36 cellular contexts compared by ENCODE assay signal in the genomic region with DNA sequence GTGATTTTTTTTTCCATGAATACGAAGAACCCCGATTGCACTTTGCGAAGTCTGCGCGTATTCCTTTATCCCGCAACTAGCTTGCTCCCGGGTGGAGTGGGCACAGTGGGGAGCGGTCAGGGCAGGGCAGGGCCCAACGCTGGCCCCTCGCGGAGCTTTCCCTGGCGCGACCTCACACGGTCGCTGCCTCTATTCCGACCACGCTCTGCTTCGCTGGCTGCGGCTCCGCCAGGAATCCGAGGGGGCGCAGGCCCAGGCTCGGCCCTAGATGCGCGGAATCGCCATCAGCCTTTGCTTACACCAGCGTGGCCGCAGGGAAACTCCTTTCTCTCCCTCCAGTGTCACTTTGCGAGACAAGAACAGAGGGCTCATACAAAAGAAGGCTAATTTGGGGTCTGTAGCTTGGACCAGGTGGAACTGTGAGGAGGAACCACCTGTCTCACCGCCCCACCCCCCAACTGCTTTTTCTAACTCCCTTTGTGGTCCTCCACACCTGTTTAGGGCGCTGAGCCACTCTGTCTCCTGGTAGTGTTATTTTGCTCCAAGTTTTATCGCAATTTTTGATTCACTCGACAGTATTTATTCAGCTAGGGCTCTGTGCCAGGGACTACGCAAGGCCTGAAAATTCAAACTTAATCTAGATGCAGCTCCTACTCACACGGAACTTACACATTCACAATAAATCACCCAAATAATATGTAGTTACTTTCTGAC. TPM values are rescaled to one million over a fixed set of nuclear protein-coding genes. Genes with fewer than 3 reads are reported as not detected.
DNase-seq lines count a peak whose midpoint lies in the region; ATAC-seq, FAIRE-seq and TF ChIP-seq lines count a peak whose summit lies in the region.
"Had no signal": no experiment of that assay in that cellular context is flagged by ENCODE, and none has a peak within 500 bp of the region (broad histone marks: within the 10 kb centered on the region; RNA-seq: fewer than 3 reads in every experiment).

No MANE protein-coding gene starts in this region.

- DNase-seq in NCI-H748 (lab: John Stamatoyannopoulos, UW; ENCODE audit: unreplicated experiment) (peak; percentile 68), NCI-H748 treated with DMSO at 0.1 percent for 48 hours (lab: John Stamatoyannopoulos, UW) (no peak), WTC11 (ENCODE audit: low spot score) (peak; percentile 34), lung (ENCODE audit: low spot score) (no peak), upper lobe of right lung (no peak), Karpas-422 (no peak), urothelium cell line (ENCODE audit: low spot score) (no peak)
- DNase-seq in effector CD4-positive, alpha-beta T cell: no peak
- DNase-seq: activated naive CD4-positive, alpha-beta T cell; activated T-cell treated with anti-CD3 and anti-CD28 coated beads, Interleukin-2, amount 50 U/mL, for 4 hours; adrenal gland; AML-193; CD4-positive, alpha-beta T cell; NCI-H1105; NCI-H2081 treated with DMSO at 0.1 percent for 48 hours; NK-92 treated with Interleukin-12 subunit alpha and Interleukin-12 subunit beta, amount 100 ng/mL, for 24 hours; PC-9; right cardiac atrium; stimulated activated CD4-positive, alpha-beta T cell treated with anti-CD3 and anti-CD28 coated beads, Interleukin-12 subunit alpha, Interleukin-12 subunit beta, amount 100 ng/mL, for 4 hours; stimulated activated CD4-positive, alpha-beta T cell treated with anti-CD3 and anti-CD28 coated beads, Interleukin-4, amount 100 ng/mL, for 1 hour; uterus had no signal

- 0 out of 2 replicates have a peak overlapping the region, but pooled peaks have one; percentile 29 for H3K4me3 Mint-ChIP-seq in WTC11
- H3K4me3 Mint-ChIP-seq: activated T-cell treated with anti-CD3 and anti-CD28 coated beads, Interleukin-2, amount 50 U/mL, for 4 hours; CD4-positive, alpha-beta T cell; stimulated activated effector memory CD8-positive, alpha-beta T cell treated with anti-CD3 and anti-CD28 coated beads, Interleukin-12 subunit alpha, Interleukin-12 subunit beta, amount 100 ng/mL, for 72 hours; T-helper 2 cell treated with Interferon-gamma antibody and Interleukin-4, amounts not matched to agents 5 μg/mL and 100 μg/mL, for 36 hours had no signal

- no peak overlapping the region for H2AFZ ChIP-seq in Karpas-422 (ENCODE audit: low read length)
- H2AFZ ChIP-seq: PC-9 had no signal

- H3K4me2 ChIP-seq in Karpas-422 (ENCODE audit: low read depth, low read length, poor library complexity, severe bottlenecking): no peak overlapping the region
- H3K4me2 ChIP-seq: PC-9 had no signal

- no peaks in the 10 kb centered on the region for H4K20me1 ChIP-seq in Karpas-422 (ENCODE audit: insufficient read depth, low read depth, low read length)

- TF ChIP-seq CTCF in WTC11 (IDR thresholded peaks at IDR 0.05) (no peak), lung (IDR thresholded peaks at IDR 0.05; ENCODE audit: control extremely low read depth, extremely low read depth) (no peak), upper lobe of right lung (IDR thresholded peaks at IDR 0.05) (no peak)

- no peaks in the 10 kb centered on the region for H3K9me3 Mint-ChIP-seq in WTC11
- H3K9me3 Mint-ChIP-seq: CD4-positive, alpha-beta T cell; T-helper 2 cell treated with Interferon-gamma antibody and Interleukin-4, amounts not matched to agents 5 μg/mL and 100 μg/mL, for 36 hours had no signal

- peaks cover 29% of the 10 kb centered on the region for H3K4me1 Mint-ChIP-seq in WTC11

- peaks cover 0 to 12% of the 10 kb centered on the region in 2 donors for H3K9me3 ChIP-seq in lung (ENCODE audit: control insufficient read depth in 2 of 2, insufficient read depth in 1 of 2, low read length in 1 of 2)
- no peaks in the 10 kb centered on the region for H3K9me3 ChIP-seq in upper lobe of right lung
- H3K9me3 ChIP-seq in Karpas-422 (ENCODE audit: low read length): no peaks in the 10 kb centered on the region; the same call in 1 of the 2 replicates
- H3K9me3 ChIP-seq: adrenal gland, mucosa of descending colon, uterus had no signal

- H3K27me3 ChIP-seq in lung (ENCODE audit: control insufficient read depth, insufficient read depth): peaks cover 15% of the 10 kb centered on the region
- H3K27me3 ChIP-seq in upper lobe of right lung: peaks cover 87% of the 10 kb centered on the region
- H3K27me3 ChIP-seq in Karpas-422 (ENCODE audit: low read length): peaks cover 2% of the 10 kb centered on the region; the same call in 1 of the 2 replicates

- no peaks in the 10 kb centered on the region for H3K79me2 ChIP-seq in Karpas-422 (ENCODE audit: low read length)

- POLR2A ChIA-PET in WTC11 (lab: Charles Lee): interaction anchor here (1.6 kb wide), 1 partner anchor 14 kb away, joined by 7 read pairs; no protein-coding TSS in a partner anchor

- CTCF ChIA-PET in WTC11 (lab: Charles Lee): interaction anchor here (0.6 to 9.3 kb wide), 21 partner anchors 9 to 1068 kb away, joined by 3 to 159 read pairs (median 18); a partner anchor contains a TSS

- peaks cover 100% of the 10 kb centered on the region for H3K27me3 Mint-ChIP-seq in WTC11 (ENCODE audit: low read depth)

- intact Hi-C loops in upper lobe of right lung (cut with DNase I): no loop called here

- H3K4me1 ChIP-seq in lung (ENCODE audit: control insufficient read depth in 2 of 2, insufficient read depth in 2 of 2, low read length in 2 of 2): peaks cover 0 to 6% of the 10 kb centered on the region in 2 donors
- peaks cover 16% of the 10 kb centered on the region for H3K4me1 ChIP-seq in upper lobe of right lung
- no peaks in the 10 kb centered on the region for H3K4me1 ChIP-seq in Karpas-422 (ENCODE audit: low read length)

- ATAC-seq in WTC11: no peak
- no peak for ATAC-seq in lung (ENCODE audit: insufficient read depth, low FRiP score)
- ATAC-seq in upper lobe of right lung: no peak
- ATAC-seq: activated T-cell treated with anti-CD3 and anti-CD28 coated beads, Interleukin-2, amount 50 U/mL, for 4 hours; mucosa of descending colon; right cardiac atrium; Right ventricle myocardium inferior; stimulated activated effector memory CD8-positive, alpha-beta T cell treated with anti-CD3 and anti-CD28 coated beads, Interleukin-12 subunit alpha, Interleukin-12 subunit beta, amount 100 ng/mL, for 72 hours had no signal

- WGBS in lung, 2 donors: 6 to 9% methylated on average over 35 of the region's 35 CpGs

- H3K9me2 ChIP-seq in Karpas-422 (replicated peaks; ENCODE audit: insufficient read depth, low read length): no peaks in the 10 kb centered on the region

- FAIRE-seq in urothelium cell line (lab: Jason Lieb, UNC): no peak
- FAIRE-seq: A204.1, D721Med, H54 had no signal

- no peak overlapping the region for H3K9ac ChIP-seq in Karpas-422 (ENCODE audit: low read length)

- H3K27ac ChIP-seq in lung (ENCODE audit: low read depth in 1 of 2, low read length in 1 of 2): peak overlapping the region in 1 of 2 donors; percentile 80
- peak overlapping the region; percentile 91 for H3K27ac ChIP-seq in upper lobe of right lung
- no peak overlapping the region for H3K27ac ChIP-seq in Karpas-422 (ENCODE audit: low read length)
- H3K27ac ChIP-seq: adrenal gland, epithelial cell of prostate, PC-9, uterus, VCaP had no signal

- no peaks in the 10 kb centered on the region for H3K36me3 ChIP-seq in lung (ENCODE audit: control insufficient read depth in 2 of 2, insufficient read depth in 2 of 2, low read length in 2 of 2)
- no peaks in the 10 kb centered on the region for H3K36me3 ChIP-seq in upper lobe of right lung
- no peaks in the 10 kb centered on the region for H3K36me3 ChIP-seq in Karpas-422 (ENCODE audit: insufficient read depth, low read length)
- H3K36me3 ChIP-seq: adrenal gland, uterus had no signal

- H3K27ac Mint-ChIP-seq in WTC11: no peak overlapping the region
- H3K27ac Mint-ChIP-seq: brain; CD4-positive, alpha-beta T cell; stimulated activated effector memory CD8-positive, alpha-beta T cell treated with anti-CD3 and anti-CD28 coated beads, Interleukin-12 subunit alpha, Interleukin-12 subunit beta, amount 100 ng/mL, for 72 hours; T-helper 2 cell treated with Interferon-gamma antibody and Interleukin-4, amounts not matched to agents 5 μg/mL and 100 μg/mL, for 36 hours had no signal

- peak overlapping the region; percentile 14 for H3K4me3 ChIP-seq in lung
- peak overlapping the region; percentile 52 for H3K4me3 ChIP-seq in upper lobe of right lung
- no peak overlapping the region for H3K4me3 ChIP-seq in Karpas-422 (ENCODE audit: low read length)
- H3K4me3 ChIP-seq: adrenal gland, mucosa of descending colon, PC-9, uterus had no signal

- H3K36me3 Mint-ChIP-seq in WTC11: no peaks in the 10 kb centered on the region
- H3K36me3 Mint-ChIP-seq: brain; stimulated activated effector memory CD8-positive, alpha-beta T cell treated with anti-CD3 and anti-CD28 coated beads, Interleukin-12 subunit alpha, Interleukin-12 subunit beta, amount 100 ng/mL, for 72 hours had no signal

RNA-seq across cellular contexts. Expression of a gene that starts 3.1 kb away (rescaled TPM):
- total RNA-seq in WTC11 (2021) (0.16 to 0.18 TPM in 2 of 3 replicates, not detected in the other), lung (100 to 1,000 TPM; 185 to 236 TPM), upper lobe of right lung (177 TPM)
- polyA plus RNA-seq in lung: 100 to 1,000 TPM in 1 of 2 donors, 10 to 100 TPM in 1; 53.4 to 155 TPM
- not detected in 2 replicates for total RNA-seq in Karpas-422 (2014; rRNA removed; shearing (Covaris generic); ENCODE audit: low replicate concordance)
- total RNA-seq: CD4-positive, alpha-beta T cell; cerebellum; lower leg skin; mucosa of descending colon; NCI-H460; PC-9; Right ventricle myocardium inferior; uterus had no signal
- polyA plus RNA-seq: adrenal gland, right cardiac atrium had no signal

RNA-seq across cellular contexts. Expression of a gene that starts 59.3 kb away (rescaled TPM):
- total RNA-seq in WTC11 (2021): not detected in 3 replicates
- total RNA-seq in lung: 1 to 10 TPM in 1 of 2 donors, under 1 TPM in 1; 0.91 to 1.3 TPM
- 1 to 10 TPM in 1 of 2 donors, under 1 TPM in 1; 0.45 to 1.2 TPM for polyA plus RNA-seq in lung
- total RNA-seq in upper lobe of right lung: 0.43 TPM
- total RNA-seq in Karpas-422 (2014; rRNA removed; shearing (Covaris generic); ENCODE audit: low replicate concordance): not detected in 2 replicates
- total RNA-seq: activated T-cell treated with anti-CD3 and anti-CD28 coated beads, Interleukin-2, amount 50 U/mL, for 4 hours; adrenal gland; CD4-positive, alpha-beta T cell; cerebellum; M059J; mucosa of descending colon; right cardiac atrium; Right ventricle myocardium inferior had no signal
- polyA plus RNA-seq: adrenal gland, neural cell, right cardiac atrium had no signal

Comparison
In these comparisons a context has a peak if more than half of its experiments do, and no peak if none do; other contexts are left out.
1. DNase-seq: peak in NCI-H748 (single experiment) and WTC11 (single experiment); none in NCI-H748 treated with DMSO at 0.1 percent for 48 hours (single experiment), lung (single experiment), upper lobe of right lung (single experiment), Karpas-422 (single experiment), effector CD4-positive, alpha-beta T cell (single experiment) and urothelium cell line (single experiment).
2. RNA of a gene that starts 3.1 kb away (total RNA-seq): 185 to 236 TPM in lung and 177 TPM in upper lobe of right lung (single experiment); 0.16 to 0.18 TPM in WTC11 and not detected in Karpas-422; every median in the first group is over 100 times any median in the second.